In genomic region chr3:183883291-183884096, GRCh38 we compare ENCODE assay signal across 8 cellular contexts. TPM values are rescaled to one million over a fixed set of nuclear protein-coding genes. Genes with fewer than 3 reads are reported as not detected.
DNase-seq lines count a peak whose midpoint lies in the region; ATAC-seq, FAIRE-seq and TF ChIP-seq lines count a peak whose summit lies in the region.

No MANE protein-coding gene starts in this region.

- FAIRE-seq in GM19239 (lab: Jason Lieb, UNC): no peak

- no peaks in the 10 kb centered on the region for H3K27me3 Mint-ChIP-seq in activated naive CD4-positive, alpha-beta T cell treated with anti-CD3 and anti-CD28 coated beads, Interleukin-2, amount 50 U/mL, for 24 hours

- peaks cover 3% of the 10 kb centered on the region for H3K36me3 Mint-ChIP-seq in activated naive CD4-positive, alpha-beta T cell treated with anti-CD3 and anti-CD28 coated beads, Interleukin-2, amount 50 U/mL, for 24 hours

- H3K36me3 ChIP-seq in lung (ENCODE audit: control insufficient read depth in 2 of 2, insufficient read depth in 2 of 2, low read length in 2 of 2): no peaks in the 10 kb centered on the region
- H3K36me3 ChIP-seq in upper lobe of left lung: no peaks in the 10 kb centered on the region

- no peak for DNase-seq in activated naive CD4-positive, alpha-beta T cell treated with Interleukin-2 at 50 U/mL for 16 hours
- DNase-seq in astrocyte of the spinal cord (ENCODE audit: low read depth, low spot score): no peak
- no peak for DNase-seq in lung (ENCODE audit: low spot score)
- no peak for DNase-seq in upper lobe of left lung
- no peak for DNase-seq in DMS53 treated with DMSO at 0.1 percent for 48 hours (lab: John Stamatoyannopoulos, UW; ENCODE audit: unreplicated experiment)
- no peak for DNase-seq in GM19239 (ENCODE audit: insufficient read length, low spot score)

- no peak for TF ChIP-seq POLR2A in upper lobe of left lung (IDR thresholded peaks at IDR 0.05)

- peak overlapping the region; percentile 98 for H3K4me3 Mint-ChIP-seq in activated naive CD4-positive, alpha-beta T cell treated with anti-CD3 and anti-CD28 coated beads, Interleukin-2, amount 50 U/mL, for 24 hours

- peaks cover 53% of the 10 kb centered on the region for H3K4me1 Mint-ChIP-seq in activated naive CD4-positive, alpha-beta T cell treated with anti-CD3 and anti-CD28 coated beads, Interleukin-2, amount 50 U/mL, for 24 hours

- TF ChIP-seq EP300 in upper lobe of left lung (IDR thresholded peaks at IDR 0.05): no peak

- 40 to 48% methylated on average over 16 of the region's 16 CpGs for WGBS in lung, 2 donors
- WGBS in upper lobe of left lung, 2 donors: 57 to 58% methylated on average over 16 of the region's 16 CpGs

- H3K9me3 ChIP-seq in lung (ENCODE audit: control insufficient read depth in 2 of 2, insufficient read depth in 1 of 2, low read length in 1 of 2) (no peaks in the 10 kb centered on the region), upper lobe of left lung (no peaks in the 10 kb centered on the region)

- no peaks in the 10 kb centered on the region for H3K27me3 ChIP-seq in lung (ENCODE audit: control insufficient read depth, insufficient read depth)
- no peaks in the 10 kb centered on the region for H3K27me3 ChIP-seq in upper lobe of left lung

- in situ Hi-C loops in astrocyte of the spinal cord (cut with HindIII; ENCODE audit: low sequenced_read_pairs): no loop called here

- H3K27ac ChIP-seq in lung (ENCODE audit: low read depth in 1 of 2, low read length in 1 of 2) (no peak overlapping the region), upper lobe of left lung (peak overlapping the region; percentile 74 to 92 (median 84))

- no peak for ATAC-seq in lung (ENCODE audit: insufficient read depth, low FRiP score)
- ATAC-seq in upper lobe of left lung (ENCODE audit: low FRiP score in 2 of 2): no peak
- no peak for ATAC-seq in HG03025 (IDR thresholded peaks at IDR 0.05; ENCODE audit: low FRiP score, unreplicated experiment)

- TF ChIP-seq CTCF in astrocyte of the spinal cord (IDR thresholded peaks at IDR 0.05; ENCODE audit: low read depth, low read length): no peak
- no peak for TF ChIP-seq CTCF in lung (IDR thresholded peaks at IDR 0.05; ENCODE audit: control extremely low read depth, extremely low read depth)
- no peak for TF ChIP-seq CTCF in upper lobe of left lung (IDR thresholded peaks at IDR 0.05)

- H3K4me3 ChIP-seq in astrocyte of the spinal cord (ENCODE audit: low read depth, low read length) (peak overlapping the region; percentile 92), lung (peak overlapping the region; percentile 86), upper lobe of left lung (peak overlapping the region; percentile 89 to 99 (median 94))

- no peaks in the 10 kb centered on the region for H3K9me3 Mint-ChIP-seq in activated naive CD4-positive, alpha-beta T cell treated with anti-CD3 and anti-CD28 coated beads, Interleukin-2, amount 50 U/mL, for 24 hours

- peak overlapping the region; percentile 90 for H3K27ac Mint-ChIP-seq in activated naive CD4-positive, alpha-beta T cell treated with anti-CD3 and anti-CD28 coated beads, Interleukin-2, amount 50 U/mL, for 24 hours

- peaks cover 0 to 6% of the 10 kb centered on the region in 2 donors for H3K4me1 ChIP-seq in lung (ENCODE audit: control insufficient read depth in 2 of 2, insufficient read depth in 2 of 2, low read length in 2 of 2)
- peaks cover 19 to 42% (median 25%) of the 10 kb centered on the region in 4 donors for H3K4me1 ChIP-seq in upper lobe of left lung

RNA-seq across cellular contexts. Expression of gene PARL, which starts 1.2 kb away (rescaled TPM):
- 10 to 100 TPM; 30.0 to 64.0 TPM for total RNA-seq in lung
- 100 to 1,000 TPM in 1 of 2 donors, 10 to 100 TPM in 1; 45.5 to 118 TPM for polyA plus RNA-seq in lung
- 10 to 100 TPM; 32.5 to 51.0 (median 40.5) TPM for total RNA-seq in upper lobe of left lung

RNA-seq across cellular contexts. Expression of gene MAP6D1, which starts 58.1 kb away (rescaled TPM):
- 1 to 10 TPM in 1 of 2 donors, under 1 TPM in 1; 0.85 to 1.9 TPM for total RNA-seq in lung
- polyA plus RNA-seq in lung: 1 to 10 TPM in 1 of 2 donors, under 1 TPM in 1; 0.64 to 1.8 TPM
- 1 to 10 TPM in 4 of 6 donors, under 1 TPM in 1, not detected in 1; 0.89 to 2.8 (median 2.1) TPM for total RNA-seq in upper lobe of left lung

Comparison
In these comparisons a context has a peak if more than half of its experiments do, and no peak if none do; other contexts are left out.
1. H3K27ac ChIP-seq: peak in upper lobe of left lung (4 of 4); none in lung (0 of 2).
2. Peak in every context shown above with its lines, with median percentiles within 50 percentile points of each other: H3K4me3 ChIP-seq.